ENCODE assay signal across 22 cellular contexts in genomic region chr12:75603475-75603874, GRCh38.
DNase-seq lines count a peak whose midpoint lies in the region; ATAC-seq and TF ChIP-seq lines count a peak whose summit lies in the region.
"Had no signal": no experiment of that assay in that cellular context is flagged by ENCODE, and none has a peak within 500 bp of the region (broad histone marks: within the 10 kb centered on the region; RNA-seq: fewer than 3 reads in every experiment).

No MANE protein-coding gene starts in this region.

- DNase-seq in EL (peak; percentile 31), astrocyte of the cerebellum (ENCODE audit: low read depth) (peak; percentile 29), fibroblast of peridontal ligament (ENCODE audit: extremely low read depth) (peak; percentile 67), pulmonary artery endothelial cell (ENCODE audit: low read depth, low spot score) (peak; percentile 24), NCI-H1092 (lab: John Stamatoyannopoulos, UW) (no peak), NCI-H1417 treated with DMSO at 0.1 percent for 48 hours (lab: John Stamatoyannopoulos, UW) (no peak)
- DNase-seq: ACHN; activated CD4-positive, alpha-beta T cell treated with anti-CD3 and anti-CD28 coated beads, Interleukin-2, amount 10 ng/mL, durations not matched to agents 24 days and 14 days; activated naive CD4-positive, alpha-beta T cell; activated T-cell treated with anti-CD3 and anti-CD28 coated beads, Interleukin-2, amount 50 U/mL, for 4 hours; C1 segment of cervical spinal cord; Caco-2; effector memory CD8-positive, alpha-beta T cell; NCI-H2081; NCI-H748 treated with DMSO at 0.1 percent for 48 hours; right cardiac atrium; SJCRH30; stimulated activated CD4-positive, alpha-beta T cell treated with anti-CD3 and anti-CD28 coated beads, Interleukin-2, amount 100 ng/mL, for 48 hours; T1000; trophoblast cell had no signal

- in situ Hi-C loops in astrocyte of the cerebellum (cut with HindIII; ENCODE audit: low sequenced_read_pairs): no loop called here

- no peak for ATAC-seq in HG02623 (IDR thresholded peaks at IDR 0.05; ENCODE audit: unreplicated experiment)
- no peak for ATAC-seq in GM18498 (IDR thresholded peaks at IDR 0.05; ENCODE audit: unreplicated experiment)
- ATAC-seq: activated T-cell treated with anti-CD3 and anti-CD28 coated beads, Interleukin-2, amount 50 U/mL, for 4 hours; effector memory CD8-positive, alpha-beta T cell; right cardiac atrium had no signal

- TF ChIP-seq CTCF in astrocyte of the cerebellum (IDR thresholded peaks at IDR 0.05; ENCODE audit: low read depth, low read length, missing control alignments): no peak

- H3K4me3 ChIP-seq in astrocyte of the cerebellum (ENCODE audit: low read depth, low read length): no peak overlapping the region
- H3K4me3 ChIP-seq: SJCRH30 had no signal

Comparison
In these comparisons a context has a peak if more than half of its experiments do, and no peak if none do; other contexts are left out.
1. DNase-seq: peak in EL (single experiment), astrocyte of the cerebellum (single experiment), fibroblast of peridontal ligament (single experiment) and pulmonary artery endothelial cell (single experiment); none in NCI-H1092 (single experiment) and NCI-H1417 treated with DMSO at 0.1 percent for 48 hours (single experiment).